13 cellular contexts compared by ENCODE assay signal in the genomic region with DNA sequence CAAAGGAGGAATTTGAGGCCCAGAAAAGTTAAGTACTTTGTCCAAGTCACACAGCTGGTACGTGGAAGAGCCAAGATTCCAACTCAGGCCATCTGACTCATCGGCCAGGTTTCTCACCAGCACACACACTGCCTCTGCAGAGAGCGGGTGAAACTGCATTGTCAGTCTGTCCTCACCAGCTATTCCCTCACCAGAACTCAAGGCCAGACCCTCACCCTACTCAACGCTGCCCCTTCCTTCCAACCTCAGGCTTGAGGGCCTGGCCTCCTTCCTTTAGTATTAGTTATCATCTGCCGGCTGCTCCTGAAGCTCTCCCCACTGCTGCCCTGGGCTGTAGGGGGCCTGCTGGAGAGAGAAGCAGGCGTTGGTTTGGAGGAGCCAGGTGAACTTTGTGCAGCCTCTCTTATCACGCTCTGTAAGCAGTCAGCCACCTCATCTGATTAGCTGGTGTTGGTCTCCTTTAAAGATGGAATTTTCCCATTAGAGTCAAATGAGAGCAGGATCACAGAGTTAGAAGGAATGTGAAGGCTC. TPM values are rescaled to one million over a fixed set of nuclear protein-coding genes. Genes with fewer than 3 reads are reported as not detected.
A peak's percentile ranks its signal among the peaks of the same experiment; 100 is the strongest.
DNase-seq lines count a peak whose midpoint lies in the region; ATAC-seq and TF ChIP-seq lines count a peak whose summit lies in the region.
"Had no signal": no experiment of that assay in that cellular context is flagged by ENCODE, and none has a peak within 500 bp of the region (broad histone marks: within the 10 kb centered on the region; RNA-seq: fewer than 3 reads in every experiment).

No MANE protein-coding gene starts in this region.

- CTCF ChIA-PET in WTC11 (lab: Charles Lee): interaction anchor here (0.5 to 5.8 kb wide), 24 partner anchors 9 to 306 kb away, joined by 3 to 117 read pairs (median 15); a partner anchor contains a TSS

- peaks cover 0 to 25% (median 0%) of the 10 kb centered on the region in 3 donors for H3K27me3 ChIP-seq in stomach

- H3K4me3 ChIP-seq in HFF-Myc (replicated peaks; ENCODE audit: low read depth, low read length) (no peak overlapping the region), foreskin fibroblast (ENCODE audit: low read depth in 1 of 2, low read length in 2 of 2) (no peak overlapping the region), stomach (no peak overlapping the region)

- DNase-seq in HFF-Myc (ENCODE audit: extremely low read depth, low read depth) (peak; percentile 52), WTC11 (ENCODE audit: low spot score) (no peak), foreskin fibroblast (peak; percentile 66 to 76), stomach (peak; percentile 54), SKM-1 treated with dmso at 0.1 percent for 144 hours (lab: John Stamatoyannopoulos, UW; ENCODE audit: unreplicated experiment) (no peak), SW480 (ENCODE audit: low spot score) (no peak)
- DNase-seq: activated T-cell treated with anti-CD3 and anti-CD28 coated beads, Interleukin-2, amount 50 U/mL, for 1 hour; GOT3; hypothalamus; natural killer cell; stimulated activated CD4-positive, alpha-beta T cell treated with anti-CD3 and anti-CD28 coated beads, Interleukin-15, amount 100 ng/mL, for 24 hours; stimulated activated naive CD4-positive, alpha-beta T cell had no signal

- ATAC-seq in WTC11 (peak; percentile 51), GM19023 (IDR thresholded peaks at IDR 0.05; ENCODE audit: unreplicated experiment) (no peak)
- ATAC-seq: natural killer cell had no signal

- H3K4me3 Mint-ChIP-seq in WTC11: no peak overlapping the region
- H3K4me3 Mint-ChIP-seq: natural killer cell had no signal

- peaks cover 4 to 25% (median 19%) of the 10 kb centered on the region in 4 donors for H3K4me1 ChIP-seq in stomach

- 31 to 68% (median 41%) methylated on average over 7 of the region's 7 CpGs for WGBS in stomach, 5 donors

- H3K36me3 ChIP-seq in stomach: no peaks in the 10 kb centered on the region

- H3K4me1 Mint-ChIP-seq in WTC11: peaks cover 12% of the 10 kb centered on the region
- H3K4me1 Mint-ChIP-seq: natural killer cell had no signal

- no peak for TF ChIP-seq EP300 in stomach (IDR thresholded peaks at IDR 0.05)

- no peak overlapping the region; the same call in 1 of the 2 replicates for H3K27ac Mint-ChIP-seq in WTC11
- H3K27ac Mint-ChIP-seq: natural killer cell had no signal

- no peaks in the 10 kb centered on the region for H3K9me3 ChIP-seq in stomach

- TF ChIP-seq POLR2A in stomach (IDR thresholded peaks at IDR 0.05): no peak

- peaks cover 3% of the 10 kb centered on the region; the same call in 1 of the 2 replicates for H3K27me3 Mint-ChIP-seq in WTC11 (ENCODE audit: low read depth)

- peak overlapping the region; percentile 3 to 58 (median 41) for H3K27ac ChIP-seq in stomach

- no peaks in the 10 kb centered on the region for H3K9me3 Mint-ChIP-seq in WTC11
- H3K9me3 Mint-ChIP-seq: natural killer cell had no signal

- intact Hi-C loops in stomach (cut with DNase I; ENCODE audit: low total_unique reads): loop anchor here (5.0 kb wide), 1 partner anchor 139 kb away; no protein-coding TSS in a partner anchor

- TF ChIP-seq CTCF in HFF-Myc (IDR thresholded peaks at IDR 0.05; ENCODE audit: low read depth, low read length, missing control alignments) (no peak), WTC11 (IDR thresholded peaks at IDR 0.05) (no peak), foreskin fibroblast (IDR thresholded peaks at IDR 0.05; ENCODE audit: low read depth, low read length) (no peak), stomach (IDR thresholded peaks at IDR 0.05) (no peak)

- POLR2A ChIA-PET in WTC11 (lab: Charles Lee): no interaction called here

- H3K36me3 Mint-ChIP-seq in WTC11: no peaks in the 10 kb centered on the region
- H3K36me3 Mint-ChIP-seq: natural killer cell had no signal

TF ChIP-seq in WTC11, 78 proteins besides CTCF, POLR2A, EP300 and RAD21:
- TF ChIP-seq TCF7 (CRISPR knock-in tag; IDR thresholded peaks at IDR 0.05; ENCODE audit: low read depth) (no peak), ZBTB21 (CRISPR knock-in tag; IDR thresholded peaks at IDR 0.05; ENCODE audit: borderline replicate concordance) (no peak), ZNF396 (CRISPR knock-in tag; IDR thresholded peaks at IDR 0.05; ENCODE audit: borderline replicate concordance) (no peak)
TF ChIP-seq in WTC11: peak in this region for 0.

RNA-seq across cellular contexts. Expression of a gene that starts 16.6 kb away (rescaled TPM):
- total RNA-seq in WTC11 (2021) (1.2 to 1.4 TPM (median 1.3 TPM) in 3 replicates), stomach (100 to 1,000 TPM in 1 of 5 donors, 10 to 100 TPM in 2, 1 to 10 TPM in 1, not detected in 1; 6.5 to 203 (median 26.5) TPM)
- 10 to 100 TPM; 13.5 to 39.0 (median 20.0) TPM for polyA plus RNA-seq in stomach
- total RNA-seq: natural killer cell had no signal

RNA-seq across cellular contexts. Expression of a gene that starts 60.0 kb away (rescaled TPM):
- total RNA-seq in WTC11 (2021): 0.69 to 0.90 TPM (median 0.87 TPM) in 3 replicates
- 10 to 100 TPM in 1 of 5 donors, 1 to 10 TPM in 2, under 1 TPM in 1, not detected in 1; 0.14 to 15.6 (median 2.2) TPM for total RNA-seq in stomach
- 1 to 10 TPM in 1 of 3 donors, under 1 TPM in 2; 0.55 to 1.4 (median 0.76) TPM for polyA plus RNA-seq in stomach

Comparison
In these comparisons a context has a peak if more than half of its experiments do, and no peak if none do; other contexts are left out.
1. DNase-seq: peak in HFF-Myc (single experiment), foreskin fibroblast (2 of 2) and stomach (single experiment); none in WTC11 (single experiment), SKM-1 treated with dmso at 0.1 percent for 144 hours (single experiment) and SW480 (single experiment).